In the genomic region with DNA sequence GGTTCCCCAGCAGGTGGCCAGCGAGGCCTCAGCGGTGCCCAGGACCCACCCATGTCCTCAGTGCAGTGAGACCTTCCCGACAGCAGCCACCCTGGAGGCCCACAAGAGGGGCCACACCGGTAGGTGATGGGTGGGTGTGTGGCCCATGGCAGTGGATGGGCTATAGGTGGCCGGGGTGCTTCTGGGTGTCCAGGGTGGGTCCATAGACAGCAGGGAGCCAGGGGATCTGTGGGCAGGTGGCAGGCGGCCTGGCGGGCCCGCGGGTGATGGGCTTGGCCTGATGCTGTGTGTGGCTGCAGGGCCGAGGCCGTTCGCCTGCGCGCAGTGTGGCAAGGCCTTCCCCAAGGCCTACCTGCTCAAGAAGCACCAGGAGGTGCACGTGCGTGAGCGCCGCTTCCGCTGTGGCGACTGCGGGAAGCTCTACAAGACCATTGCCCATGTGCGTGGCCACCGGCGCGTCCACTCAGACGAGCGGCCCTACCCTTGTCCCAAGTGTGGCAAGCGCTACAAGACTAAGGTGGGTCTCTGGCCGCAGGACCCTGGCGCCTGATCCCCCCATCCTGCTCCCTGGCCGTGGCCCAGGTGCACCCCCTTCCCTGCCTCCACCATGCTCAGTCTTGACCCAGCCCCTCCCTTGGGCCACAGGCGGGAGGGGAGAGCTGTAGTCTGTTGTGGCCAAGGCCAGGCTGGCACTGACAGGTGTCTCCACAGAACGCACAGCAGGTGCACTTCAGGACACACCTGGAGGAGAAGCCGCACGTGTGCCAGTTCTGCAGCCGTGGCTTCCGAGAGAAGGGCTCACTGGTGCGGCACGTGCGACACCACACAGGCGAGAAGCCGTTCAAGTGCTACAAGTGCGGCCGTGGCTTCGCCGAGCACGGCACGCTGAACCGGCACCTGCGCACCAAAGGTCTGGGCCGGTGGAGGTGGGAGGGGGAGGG, we compare ENCODE assay signal across 1 cellular context.
TF ChIP-seq lines count a peak whose summit lies in the region.

No MANE protein-coding gene starts in this region.

TF ChIP-seq in HCT116, 20 proteins besides CTCF, POLR2A, EP300 and RAD21:
- TF ChIP-seq ELF1 (IDR thresholded peaks at IDR 0.05; ENCODE audit: borderline replicate concordance, low read depth) (no peak), ZFX (IDR thresholded peaks at IDR 0.05) (0 out of 2 replicates have a peak, but pooled peaks have one; percentile 9)
